In the genomic region with DNA sequence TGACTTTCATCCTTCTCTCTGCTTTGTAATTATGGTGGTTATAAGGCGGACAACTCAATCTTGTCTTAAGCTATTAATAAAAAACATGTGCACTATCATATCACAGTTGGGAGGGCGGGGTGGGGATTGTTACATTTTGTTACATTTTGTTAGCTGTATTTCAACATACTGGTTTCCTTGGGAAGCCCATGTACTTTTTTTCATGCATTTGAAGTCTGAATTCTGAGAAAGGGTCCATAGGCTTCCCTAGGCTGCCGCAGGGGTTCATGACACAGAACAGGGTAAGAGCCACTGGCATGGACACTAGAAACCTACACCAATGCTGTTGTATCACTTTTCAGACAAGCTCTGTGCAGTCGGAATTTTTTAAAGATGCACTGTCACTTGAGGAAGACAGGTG, we compare ENCODE assay signal across 14 cellular contexts.
DNase-seq lines count a peak whose midpoint lies in the region; ATAC-seq and TF ChIP-seq lines count a peak whose summit lies in the region.
"Had no signal": no experiment of that assay in that cellular context is flagged by ENCODE, and none has a peak within 500 bp of the region (broad histone marks: within the 10 kb centered on the region; RNA-seq: fewer than 3 reads in every experiment).

No MANE protein-coding gene starts in this region.

- CTCF ChIA-PET in activated CD4-positive, alpha-beta T cell treated with anti-CD3 and anti-CD28 coated beads for 36 hours (lab: Charles Lee) = interaction anchor here (0.5 kb wide), 1 partner anchor 180 kb away, joined by 3 read pairs; no protein-coding TSS in a partner anchor

- peak overlapping the region; percentile 51 for H3K4me3 Mint-ChIP-seq in activated CD4-positive, alpha-beta T cell treated with anti-CD3 and anti-CD28 coated beads for 36 hours
- H3K4me3 Mint-ChIP-seq in stimulated activated naive B cell treated with anti-CD40 and anti-IgM and Interleukin-4, amounts not matched to agents 10 μg/mL and 1 μg/mL and 100 μg/mL, for 72 hours = peak overlapping the region in 1 of 2 donors; percentile 78

- no peak for TF ChIP-seq CTCF in foreskin keratinocyte (conservative IDR thresholded peaks at IDR 0.05)

- H3K27ac ChIP-seq in foreskin keratinocyte = peak overlapping the region; percentile 93

- intact Hi-C loops in activated CD4-positive, alpha-beta T cell treated with anti-CD3 and anti-CD28 coated beads for 36 hours (cut with DNase I, micrococcal nuclease) = loop anchor here (2.0 to 10.0 kb wide), 3 partner anchors 70 to 250 kb away; no protein-coding TSS in a partner anchor
- intact Hi-C loops in posterior cingulate gyrus (cut with DNase I) = loop anchor here (10.0 kb wide), 1 partner anchor 180 kb away; a partner anchor contains a TSS

- no peaks in the 10 kb centered on the region for H3K27me3 ChIP-seq in foreskin keratinocyte

- H3K4me1 ChIP-seq in foreskin keratinocyte = peaks cover 16% of the 10 kb centered on the region

- peaks cover 27% of the 10 kb centered on the region for H3K4me1 Mint-ChIP-seq in activated CD4-positive, alpha-beta T cell treated with anti-CD3 and anti-CD28 coated beads for 36 hours
- peaks cover 31 to 54% of the 10 kb centered on the region in 2 donors for H3K4me1 Mint-ChIP-seq in stimulated activated naive B cell treated with anti-CD40 and anti-IgM and Interleukin-4, amounts not matched to agents 10 μg/mL and 1 μg/mL and 100 μg/mL, for 72 hours

- POLR2A ChIA-PET in activated CD4-positive, alpha-beta T cell treated with anti-CD3 and anti-CD28 coated beads for 36 hours (lab: Charles Lee) = no interaction called here

- no peaks in the 10 kb centered on the region for H3K36me3 Mint-ChIP-seq in activated CD4-positive, alpha-beta T cell treated with anti-CD3 and anti-CD28 coated beads for 36 hours (ENCODE audit: low read depth)
- no peaks in the 10 kb centered on the region for H3K36me3 Mint-ChIP-seq in stimulated activated naive B cell treated with anti-CD40 and anti-IgM and Interleukin-4, amounts not matched to agents 10 μg/mL and 1 μg/mL and 100 μg/mL, for 72 hours

- H3K9me3 Mint-ChIP-seq in activated CD4-positive, alpha-beta T cell treated with anti-CD3 and anti-CD28 coated beads for 36 hours (ENCODE audit: low read depth) = no peaks in the 10 kb centered on the region
- H3K9me3 Mint-ChIP-seq in stimulated activated naive B cell treated with anti-CD40 and anti-IgM and Interleukin-4, amounts not matched to agents 10 μg/mL and 1 μg/mL and 100 μg/mL, for 72 hours = no peaks in the 10 kb centered on the region

- DNase-seq in activated CD4-positive, alpha-beta T cell treated with anti-CD3 and anti-CD28 coated beads for 36 hours = no peak
- no peak for DNase-seq in activated CD4-positive, alpha-beta T cell treated with anti-CD3 and anti-CD28 coated beads, Interleukin-2, amount 50 U/mL, for 4 hours
- DNase-seq in foreskin keratinocyte (no peak), nucleus accumbens (lab: John Stamatoyannopoulos, UW) (no peak), posterior cingulate gyrus (no peak)
- DNase-seq in stimulated activated naive B cell treated with anti-CD40 and anti-IgM and Interleukin-4, amounts not matched to agents 10 μg/mL and 1 μg/mL and 100 μg/mL, for 72 hours = no peak
- DNase-seq: ACHN; activated CD4-positive, alpha-beta T cell treated with anti-CD3 and anti-CD28 coated beads for 4 hours; midbrain; NCI-H1436 treated with DMSO at 0.1 percent for 48 hours; stimulated activated CD4-positive, alpha-beta T cell treated with anti-CD3 and anti-CD28 coated beads, Interleukin-1b, Interleukin-23, amount 100 ng/mL, for 48 hours had no signal

- ATAC-seq in activated CD4-positive, alpha-beta T cell treated with anti-CD3 and anti-CD28 coated beads for 36 hours = no peak
- ATAC-seq in SK-N-SH treated with all-trans-retinoic acid at 6 μM for 48 hours = peak; percentile 46
- ATAC-seq in foreskin keratinocyte = no peak
- peak; percentile 3 to 6 for ATAC-seq in stimulated activated naive B cell treated with anti-CD40 and anti-IgM and Interleukin-4, amounts not matched to agents 10 μg/mL and 1 μg/mL and 100 μg/mL, for 72 hours (replicated peaks)
- ATAC-seq in GM18502 (IDR thresholded peaks at IDR 0.05; ENCODE audit: poor library complexity, unreplicated experiment) = no peak
- ATAC-seq: HCT116 had no signal

- H3K27me3 Mint-ChIP-seq in activated CD4-positive, alpha-beta T cell treated with anti-CD3 and anti-CD28 coated beads for 36 hours = peaks cover 66% of the 10 kb centered on the region
- H3K27me3 Mint-ChIP-seq in stimulated activated naive B cell treated with anti-CD40 and anti-IgM and Interleukin-4, amounts not matched to agents 10 μg/mL and 1 μg/mL and 100 μg/mL, for 72 hours = peaks cover 63 to 76% of the 10 kb centered on the region in 2 donors

- peak overlapping the region; percentile 85 for H3K27ac Mint-ChIP-seq in activated CD4-positive, alpha-beta T cell treated with anti-CD3 and anti-CD28 coated beads for 36 hours
- peak overlapping the region; percentile 92 for H3K27ac Mint-ChIP-seq in stimulated activated naive B cell treated with anti-CD40 and anti-IgM and Interleukin-4, amounts not matched to agents 10 μg/mL and 1 μg/mL and 100 μg/mL, for 72 hours

TF ChIP-seq in SK-N-SH treated with all-trans-retinoic acid at 6 μM for 48 hours, 23 proteins besides CTCF, POLR2A, EP300 and RAD21:
- no peak for TF ChIP-seq ZNF8 (CRISPR knock-in tag; IDR thresholded peaks at IDR 0.05)
- TF ChIP-seq ISL1 (CRISPR knock-in tag; IDR thresholded peaks at IDR 0.05) = no peak
- TF ChIP-seq, protein P1, sequence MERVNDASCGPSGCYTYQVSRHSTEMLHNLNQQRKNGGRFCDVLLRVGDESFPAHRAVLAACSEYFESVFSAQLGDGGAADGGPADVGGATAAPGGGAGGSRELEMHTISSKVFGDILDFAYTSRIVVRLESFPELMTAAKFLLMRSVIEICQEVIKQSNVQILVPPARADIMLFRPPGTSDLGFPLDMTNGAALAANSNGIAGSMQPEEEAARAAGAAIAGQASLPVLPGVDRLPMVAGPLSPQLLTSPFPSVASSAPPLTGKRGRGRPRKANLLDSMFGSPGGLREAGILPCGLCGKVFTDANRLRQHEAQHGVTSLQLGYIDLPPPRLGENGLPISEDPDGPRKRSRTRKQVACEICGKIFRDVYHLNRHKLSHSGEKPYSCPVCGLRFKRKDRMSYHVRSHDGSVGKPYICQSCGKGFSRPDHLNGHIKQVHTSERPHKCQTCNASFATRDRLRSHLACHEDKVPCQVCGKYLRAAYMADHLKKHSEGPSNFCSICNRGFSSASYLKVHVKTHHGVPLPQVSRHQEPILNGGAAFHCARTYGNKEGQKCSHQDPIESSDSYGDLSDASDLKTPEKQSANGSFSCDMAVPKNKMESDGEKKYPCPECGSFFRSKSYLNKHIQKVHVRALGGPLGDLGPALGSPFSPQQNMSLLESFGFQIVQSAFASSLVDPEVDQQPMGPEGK (CRISPR knock-in tag; IDR thresholded peaks at IDR 0.05; ENCODE audit: borderline replicate concordance) = no peak
- TF ChIP-seq ARNTL (CRISPR knock-in tag; IDR thresholded peaks at IDR 0.05; ENCODE audit: borderline replicate concordance, low read depth) = no peak

Comparison
In these comparisons a context has a peak if more than half of its experiments do, and no peak if none do; other contexts are left out.
1. ATAC-seq: peak in SK-N-SH treated with all-trans-retinoic acid at 6 μM for 48 hours (single experiment) and stimulated activated naive B cell treated with anti-CD40 and anti-IgM and Interleukin-4, amounts not matched to agents 10 μg/mL and 1 μg/mL and 100 μg/mL, for 72 hours (2 of 2); none in activated CD4-positive, alpha-beta T cell treated with anti-CD3 and anti-CD28 coated beads for 36 hours (single experiment), foreskin keratinocyte (single experiment) and GM18502 (single experiment).